Comparison of ENCODE assay signal across 5 cellular contexts in genomic region chr19:16712295-16712694, GRCh38. TPM values are rescaled to one million over a fixed set of nuclear protein-coding genes. Genes with fewer than 3 reads are reported as not detected.
"Had no signal": no experiment of that assay in that cellular context is flagged by ENCODE, and none has a peak within 500 bp of the region (broad histone marks: within the 10 kb centered on the region; RNA-seq: fewer than 3 reads in every experiment).

No MANE protein-coding gene starts in this region.

RNA-seq across cellular contexts. Expression of gene NWD1, which starts 7.4 kb away (rescaled TPM):
- total RNA-seq: naive thymus-derived CD8-positive, alpha-beta T cell; natural killer cell treated with Interleukin-12 subunit alpha and Interleukin-12 subunit beta and Interleukin-15 and Interleukin-18, amount 100 ng/mL, for 72 hours; osteocyte; pulmonary artery endothelial cell; smooth muscle cell had no signal
- polyA plus RNA-seq: naive thymus-derived CD8-positive, alpha-beta T cell; smooth muscle cell had no signal
